Comparison of ENCODE assay signal across 16 cellular contexts in genomic region chr15:82129144-82129692, GRCh38.
DNase-seq lines count a peak whose midpoint lies in the region; ATAC-seq, FAIRE-seq and TF ChIP-seq lines count a peak whose summit lies in the region.
"Had no signal": no experiment of that assay in that cellular context is flagged by ENCODE, and none has a peak within 500 bp of the region (broad histone marks: within the 10 kb centered on the region; RNA-seq: fewer than 3 reads in every experiment).

No MANE protein-coding gene starts in this region.

- no CpG with 5 or more reads among the region's 1 CpG for WGBS in mesenchymal stem cell
- WGBS in spleen, 5 donors: 60 to 69% (median 65%) methylated on average over 1 of the region's 1 CpG

- POLR2A ChIA-PET in T-cell (lab: Charles Lee): interaction anchor here in 1 of 2 donors (0.6 kb wide), 1 partner anchor 222 kb away, joined by 3 read pairs; no protein-coding TSS in a partner anchor

- no peak overlapping the region for H2BK120ac ChIP-seq in mesenchymal stem cell (ENCODE audit: low read depth, low read length)

- H3K14ac ChIP-seq in mesenchymal stem cell (ENCODE audit: low read length in 2 of 2): no peak overlapping the region

- no peaks in the 10 kb centered on the region for H3K9me3 Mint-ChIP-seq in astrocyte (ENCODE audit: unreplicated experiment)
- H3K9me3 Mint-ChIP-seq in stimulated activated effector memory CD8-positive, alpha-beta T cell treated with anti-CD3 and anti-CD28 coated beads, Interleukin-12 subunit alpha, Interleukin-12 subunit beta, amount 100 ng/mL, for 72 hours: no peaks in the 10 kb centered on the region
- H3K9me3 Mint-ChIP-seq in T-cell: no peaks in the 10 kb centered on the region
- H3K9me3 Mint-ChIP-seq: CD8-positive, alpha-beta memory T cell; H9 had no signal

- H3K27me3 Mint-ChIP-seq in astrocyte (ENCODE audit: low read depth, unreplicated experiment) (no peaks in the 10 kb centered on the region), T-cell (no peaks in the 10 kb centered on the region)
- H3K27me3 Mint-ChIP-seq: CD8-positive, alpha-beta memory T cell had no signal

- H3K36me3 Mint-ChIP-seq in astrocyte (ENCODE audit: low read depth, unreplicated experiment): peaks cover 6% of the 10 kb centered on the region
- peaks cover 50% of the 10 kb centered on the region for H3K36me3 Mint-ChIP-seq in stimulated activated effector memory CD8-positive, alpha-beta T cell treated with anti-CD3 and anti-CD28 coated beads, Interleukin-12 subunit alpha, Interleukin-12 subunit beta, amount 100 ng/mL, for 72 hours
- H3K36me3 Mint-ChIP-seq in T-cell: peaks cover 57% of the 10 kb centered on the region

- no peak overlapping the region for H4K91ac ChIP-seq in mesenchymal stem cell (ENCODE audit: low read length)

- H3K4me3 ChIP-seq in Loucy (ENCODE audit: low read length, poor library complexity, severe bottlenecking): peak overlapping the region; percentile 28
- H3K4me3 ChIP-seq in astrocyte (ENCODE audit: insufficient read depth, low read depth, low read length): no peak overlapping the region
- H3K4me3 ChIP-seq in mesenchymal stem cell (ENCODE audit: insufficient read depth in 1 of 2, low read depth in 1 of 2, low read length in 2 of 2): no peak overlapping the region
- H3K4me3 ChIP-seq in lower lobe of right lung: no peak overlapping the region
- H3K4me3 ChIP-seq in spleen: no peak overlapping the region
- H3K4me3 ChIP-seq: BLaER1 had no signal

- no peak overlapping the region for H2BK15ac ChIP-seq in mesenchymal stem cell (ENCODE audit: low read depth, poor library complexity, severe bottlenecking)

- ATAC-seq in stimulated activated effector memory CD8-positive, alpha-beta T cell treated with anti-CD3 and anti-CD28 coated beads, Interleukin-12 subunit alpha, Interleukin-12 subunit beta, amount 100 ng/mL, for 72 hours: no peak
- ATAC-seq in T-cell (replicated peaks in 1 of 4) (no peak), lower lobe of right lung (no peak)
- ATAC-seq: Panc1 had no signal

- no peak overlapping the region for H3K23ac ChIP-seq in mesenchymal stem cell (ENCODE audit: low read length in 2 of 2)

- H3K79me1 ChIP-seq in mesenchymal stem cell (replicated peaks; ENCODE audit: low read length, poor library complexity, severe bottlenecking): no peaks in the 10 kb centered on the region

- no peaks in the 10 kb centered on the region for H3K27me3 ChIP-seq in Loucy (ENCODE audit: insufficient read depth, low read length, poor library complexity, severe bottlenecking)
- no peaks in the 10 kb centered on the region for H3K27me3 ChIP-seq in astrocyte (ENCODE audit: insufficient read depth, low read length)
- H3K27me3 ChIP-seq in mesenchymal stem cell (ENCODE audit: control insufficient read depth in 1 of 2, insufficient read depth in 1 of 2, low read length in 2 of 2): no peaks in the 10 kb centered on the region
- H3K27me3 ChIP-seq in lower lobe of right lung (ENCODE audit: low read depth): no peaks in the 10 kb centered on the region
- no peaks in the 10 kb centered on the region for H3K27me3 ChIP-seq in spleen (replicated peaks in 1 of 7)
- H3K27me3 ChIP-seq: BLaER1 had no signal

- no peak overlapping the region for H4K8ac ChIP-seq in mesenchymal stem cell (ENCODE audit: low read length)

- H3K9me3 ChIP-seq in Loucy (ENCODE audit: insufficient read depth, low read depth, low read length) (no peaks in the 10 kb centered on the region), astrocyte (ENCODE audit: insufficient read depth, low read depth, low read length) (no peaks in the 10 kb centered on the region), mesenchymal stem cell (ENCODE audit: control insufficient read depth, low read length) (no peaks in the 10 kb centered on the region), lower lobe of right lung (no peaks in the 10 kb centered on the region), spleen (no peaks in the 10 kb centered on the region)
- H3K9me3 ChIP-seq: BLaER1 had no signal

- no peak overlapping the region for H2BK5ac ChIP-seq in mesenchymal stem cell (ENCODE audit: low read depth, low read length, poor library complexity, severe bottlenecking)

- H3K9me2 ChIP-seq in Loucy (replicated peaks; ENCODE audit: low read depth, low read length): no peaks in the 10 kb centered on the region

- peaks cover 15% of the 10 kb centered on the region; the same call in 1 of the 2 replicates for H3K36me3 ChIP-seq in Loucy (ENCODE audit: insufficient read depth, low read length)
- no peaks in the 10 kb centered on the region for H3K36me3 ChIP-seq in astrocyte (ENCODE audit: insufficient read depth, low read length)
- peaks cover 2 to 26% of the 10 kb centered on the region in 2 experiments for H3K36me3 ChIP-seq in mesenchymal stem cell (ENCODE audit: control insufficient read depth in 1 of 2, insufficient read depth in 2 of 2, low read depth in 1 of 2, low read length in 2 of 2)
- peaks cover 10% of the 10 kb centered on the region for H3K36me3 ChIP-seq in lower lobe of right lung
- H3K36me3 ChIP-seq in spleen: peaks cover 3 to 98% (median 19%) of the 10 kb centered on the region in 6 donors

- no peak overlapping the region for H3K18ac ChIP-seq in mesenchymal stem cell (ENCODE audit: low read depth in 1 of 2, low read length in 2 of 2)

- peaks cover 4% of the 10 kb centered on the region; the same call in 1 of the 2 replicates for H3F3A ChIP-seq in Loucy (ENCODE audit: low read depth)

- intact Hi-C loops in lower lobe of right lung (cut with DNase I): no loop called here
- intact Hi-C loops in spleen (cut with DNase I; ENCODE audit: low total_unique reads): no loop called here

- peak overlapping the region; percentile 71 for H3K27ac ChIP-seq in astrocyte (ENCODE audit: low read depth, low read length)
- H3K27ac ChIP-seq in mesenchymal stem cell (ENCODE audit: low read length, poor library complexity, severe bottlenecking): no peak overlapping the region
- no peak overlapping the region for H3K27ac ChIP-seq in lower lobe of right lung
- no peak overlapping the region for H3K27ac ChIP-seq in spleen
- H3K27ac ChIP-seq: BLaER1 had no signal

- H3K79me2 ChIP-seq in Loucy (ENCODE audit: insufficient read depth, low read length) (no peaks in the 10 kb centered on the region), astrocyte (ENCODE audit: insufficient read depth, low read length) (no peaks in the 10 kb centered on the region)

- no peak overlapping the region for H2BK12ac ChIP-seq in mesenchymal stem cell (ENCODE audit: low read length in 2 of 2)

- no peak for FAIRE-seq in astrocyte (lab: Jason Lieb, UNC)

- H4K20me1 ChIP-seq in Loucy (ENCODE audit: insufficient read depth, low read length, poor library complexity, severe bottlenecking) (no peaks in the 10 kb centered on the region), astrocyte (ENCODE audit: insufficient read depth, low read length) (no peaks in the 10 kb centered on the region)
- H4K20me1 ChIP-seq: BLaER1 had no signal

- TF ChIP-seq CTCF in Loucy (conservative IDR thresholded peaks at IDR 0.05; ENCODE audit: low read length) (no peak), astrocyte (IDR thresholded peaks at IDR 0.05; ENCODE audit: insufficient read depth, low read depth, low read length) (no peak), lower lobe of right lung (IDR thresholded peaks at IDR 0.05) (no peak), spleen (IDR thresholded peaks at IDR 0.05 in 8 of 11, conservative IDR thresholded peaks at IDR 0.05 in 3 of 11) (no peak)

- no peak overlapping the region for H3K4me3 Mint-ChIP-seq in astrocyte (ENCODE audit: unreplicated experiment)
- H3K4me3 Mint-ChIP-seq in stimulated activated effector memory CD8-positive, alpha-beta T cell treated with anti-CD3 and anti-CD28 coated beads, Interleukin-12 subunit alpha, Interleukin-12 subunit beta, amount 100 ng/mL, for 72 hours: no peak overlapping the region
- no peak overlapping the region for H3K4me3 Mint-ChIP-seq in T-cell
- H3K4me3 Mint-ChIP-seq: CD8-positive, alpha-beta memory T cell; H9 had no signal

- no peak overlapping the region for H2AK5ac ChIP-seq in mesenchymal stem cell (ENCODE audit: low read length, severe bottlenecking)

- H3K27ac Mint-ChIP-seq in astrocyte (ENCODE audit: unreplicated experiment) (peak overlapping the region; percentile 21), T-cell (no peak overlapping the region)
- H3K27ac Mint-ChIP-seq in stimulated activated effector memory CD8-positive, alpha-beta T cell treated with anti-CD3 and anti-CD28 coated beads, Interleukin-12 subunit alpha, Interleukin-12 subunit beta, amount 100 ng/mL, for 72 hours: peak overlapping the region; percentile 45
- H3K27ac Mint-ChIP-seq: H9 had no signal

- CTCF ChIA-PET in T-cell (lab: Charles Lee): interaction anchor here in 1 of 2 donors (0.5 kb wide), 1 partner anchor 67 kb away, joined by 5 read pairs; no protein-coding TSS in a partner anchor

- H2AFZ ChIP-seq in Loucy (ENCODE audit: low read length) (no peak overlapping the region), astrocyte (ENCODE audit: low read depth, low read length) (no peak overlapping the region), mesenchymal stem cell (ENCODE audit: low read depth, low read length) (no peak overlapping the region)

- H3K4me2 ChIP-seq in Loucy (ENCODE audit: low read depth, low read length, poor library complexity, severe bottlenecking) (peak overlapping the region; percentile 67), astrocyte (ENCODE audit: low read length) (peak overlapping the region; percentile 45), mesenchymal stem cell (ENCODE audit: low read length, poor library complexity, severe bottlenecking) (no peak overlapping the region)

- H3K4me1 ChIP-seq in Loucy (ENCODE audit: insufficient read depth, low read length, poor library complexity, severe bottlenecking) (peaks cover 14% of the 10 kb centered on the region), astrocyte (ENCODE audit: insufficient read depth, low read length) (peaks cover 44% of the 10 kb centered on the region), mesenchymal stem cell (ENCODE audit: control insufficient read depth, insufficient read depth, low read depth, low read length) (peaks cover 11% of the 10 kb centered on the region), lower lobe of right lung (no peaks in the 10 kb centered on the region), spleen (no peaks in the 10 kb centered on the region)

- DNase-seq in astrocyte (ENCODE audit: low read depth) (no peak), mesenchymal stem cell (no peak), T-cell (no peak), lower lobe of right lung (no peak), NCI-H2227 treated with DMSO at 0.1 percent for 48 hours (lab: John Stamatoyannopoulos, UW) (no peak), spleen (no peak)
- no peak for DNase-seq in stimulated activated effector memory CD8-positive, alpha-beta T cell treated with anti-CD3 and anti-CD28 coated beads, Interleukin-12 subunit alpha, Interleukin-12 subunit beta, amount 100 ng/mL, for 72 hours (ENCODE audit: low spot score in 2 of 2)
- DNase-seq: CD8-positive, alpha-beta memory T cell; H9; NCI-H1930; NCI-H2171 treated with DMSO at 0.1 percent for 48 hours; NCI-H510A; NCI-H82 had no signal

- no peak for TF ChIP-seq POLR2A in spleen (IDR thresholded peaks at IDR 0.05)

- peaks cover 36% of the 10 kb centered on the region for H3K4me1 Mint-ChIP-seq in astrocyte (ENCODE audit: low read depth, unreplicated experiment)
- H3K4me1 Mint-ChIP-seq in stimulated activated effector memory CD8-positive, alpha-beta T cell treated with anti-CD3 and anti-CD28 coated beads, Interleukin-12 subunit alpha, Interleukin-12 subunit beta, amount 100 ng/mL, for 72 hours: peaks cover 15% of the 10 kb centered on the region
- peaks cover 0 to 12% (median 0%) of the 10 kb centered on the region in 3 donors for H3K4me1 Mint-ChIP-seq in T-cell
- H3K4me1 Mint-ChIP-seq: CD8-positive, alpha-beta memory T cell; H9 had no signal

- H3K4ac ChIP-seq in mesenchymal stem cell (ENCODE audit: low read depth in 1 of 2, low read length in 2 of 2): no peak overlapping the region

- no peak overlapping the region for H3K9ac ChIP-seq in Loucy (ENCODE audit: low read depth, low read length, poor library complexity, severe bottlenecking)
- peak overlapping the region; percentile 58 for H3K9ac ChIP-seq in astrocyte (ENCODE audit: low read length)
- H3K9ac ChIP-seq in mesenchymal stem cell (ENCODE audit: low read length): peak overlapping the region; percentile 31
- H3K9ac ChIP-seq: BLaER1 had no signal

Comparison
In these comparisons a context has a peak if more than half of its experiments do, and no peak if none do; other contexts are left out.
1. H3K27ac Mint-ChIP-seq: peak in astrocyte (single experiment) and stimulated activated effector memory CD8-positive, alpha-beta T cell treated with anti-CD3 and anti-CD28 coated beads, Interleukin-12 subunit alpha, Interleukin-12 subunit beta, amount 100 ng/mL, for 72 hours (single experiment); none in T-cell (0 of 2).